ENCODE assay signal across 9 cellular contexts in genomic region chr14:37246427-37246829, GRCh38. TPM values are rescaled to one million over a fixed set of nuclear protein-coding genes. Genes with fewer than 3 reads are reported as not detected.
A peak's percentile ranks its signal among the peaks of the same experiment; 100 is the strongest.
DNase-seq lines count a peak whose midpoint lies in the region; ATAC-seq and TF ChIP-seq lines count a peak whose summit lies in the region.
"Had no signal": no experiment of that assay in that cellular context is flagged by ENCODE, and none has a peak within 500 bp of the region (broad histone marks: within the 10 kb centered on the region; RNA-seq: fewer than 3 reads in every experiment).

No MANE protein-coding gene starts in this region.

- H3K4me1 Mint-ChIP-seq in stimulated activated naive B cell treated with anti-CD40 and anti-IgM and Interleukin-4, amounts not matched to agents 10 μg/mL and 1 μg/mL and 100 μg/mL, for 72 hours, result no peaks in the 10 kb centered on the region
- H3K4me1 Mint-ChIP-seq: CD8-positive, alpha-beta memory T cell had no signal

- H3K9me3 Mint-ChIP-seq in stimulated activated naive B cell treated with anti-CD40 and anti-IgM and Interleukin-4, amounts not matched to agents 10 μg/mL and 1 μg/mL and 100 μg/mL, for 72 hours, result no peaks in the 10 kb centered on the region
- H3K9me3 Mint-ChIP-seq: CD8-positive, alpha-beta memory T cell had no signal

- H3K4me1 ChIP-seq in psoas muscle, result no peaks in the 10 kb centered on the region

- no peak overlapping the region for H3K27ac ChIP-seq in psoas muscle

- peak in 1 of 4 donors; percentile 60 for ATAC-seq in psoas muscle
- ATAC-seq in GM19455 (IDR thresholded peaks at IDR 0.05; ENCODE audit: unreplicated experiment), result no peak
- no peak for ATAC-seq in stimulated activated naive B cell treated with anti-CD40 and anti-IgM and Interleukin-4, amounts not matched to agents 10 μg/mL and 1 μg/mL and 100 μg/mL, for 72 hours (replicated peaks)

- H3K9me3 ChIP-seq in psoas muscle, result no peaks in the 10 kb centered on the region

- intact Hi-C loops in psoas muscle (cut with DNase I), result loop anchor here (10.0 kb wide), 2 partner anchors 348 to 628 kb away; partner anchors contain the start of genes FOXA1 (in 1 of the 2) and TTC6 (in 1 of the 2)

- DNase-seq in SIG-M5 treated with dmso at 0.1 percent for 504 hours (lab: John Stamatoyannopoulos, UW; ENCODE audit: unreplicated experiment), result peak; percentile 65
- no peak for DNase-seq in SIG-M5 (lab: John Stamatoyannopoulos, UW)
- peak; percentile 72 for DNase-seq in LoVo (ENCODE audit: low spot score)
- DNase-seq in RKO (ENCODE audit: low spot score), result peak; percentile 80
- DNase-seq in fibroblast of mammary gland (ENCODE audit: low read depth), result peak; percentile 70
- no peak for DNase-seq in psoas muscle
- DNase-seq in stimulated activated naive B cell treated with anti-CD40 and anti-IgM and Interleukin-4, amounts not matched to agents 10 μg/mL and 1 μg/mL and 100 μg/mL, for 72 hours, result no peak

- TF ChIP-seq CTCF in fibroblast of mammary gland (conservative IDR thresholded peaks at IDR 0.05; ENCODE audit: control insufficient read depth, insufficient read depth, low read depth, low read length) (peak; percentile 70), psoas muscle (IDR thresholded peaks at IDR 0.05) (peak; percentile 73)

- H3K4me3 ChIP-seq in fibroblast of mammary gland (ENCODE audit: control insufficient read depth, low read depth, low read length) (no peak overlapping the region), psoas muscle (no peak overlapping the region)

- H3K36me3 ChIP-seq in psoas muscle (ENCODE audit: insufficient read depth in 1 of 2, low read depth in 1 of 2), result peaks cover 0 to 7% of the 10 kb centered on the region in 2 donors

- no peaks in the 10 kb centered on the region for H3K36me3 Mint-ChIP-seq in stimulated activated naive B cell treated with anti-CD40 and anti-IgM and Interleukin-4, amounts not matched to agents 10 μg/mL and 1 μg/mL and 100 μg/mL, for 72 hours
- H3K36me3 Mint-ChIP-seq: CD8-positive, alpha-beta memory T cell had no signal

- no peak overlapping the region for H3K27ac Mint-ChIP-seq in stimulated activated naive B cell treated with anti-CD40 and anti-IgM and Interleukin-4, amounts not matched to agents 10 μg/mL and 1 μg/mL and 100 μg/mL, for 72 hours
- H3K27ac Mint-ChIP-seq: CD8-positive, alpha-beta memory T cell had no signal

- H3K27me3 Mint-ChIP-seq in stimulated activated naive B cell treated with anti-CD40 and anti-IgM and Interleukin-4, amounts not matched to agents 10 μg/mL and 1 μg/mL and 100 μg/mL, for 72 hours, result no peaks in the 10 kb centered on the region
- H3K27me3 Mint-ChIP-seq: CD8-positive, alpha-beta memory T cell had no signal

- H3K4me3 Mint-ChIP-seq in stimulated activated naive B cell treated with anti-CD40 and anti-IgM and Interleukin-4, amounts not matched to agents 10 μg/mL and 1 μg/mL and 100 μg/mL, for 72 hours, result no peak overlapping the region
- H3K4me3 Mint-ChIP-seq: CD8-positive, alpha-beta memory T cell had no signal

- H3K27me3 ChIP-seq in psoas muscle (ENCODE audit: insufficient read depth in 3 of 3, low read length in 2 of 3), result no peaks in the 10 kb centered on the region

RNA-seq across cellular contexts. Expression of gene MIPOL1, which starts 48.7 kb away (rescaled TPM):
- total RNA-seq in psoas muscle, result 1 to 10 TPM; 5.1 to 5.6 (median 5.3) TPM
- polyA plus RNA-seq in psoas muscle, result 1 to 10 TPM in 1 of 3 donors, under 1 TPM in 2; 0.77 to 2.6 (median 0.96) TPM
- total RNA-seq: CD8-positive, alpha-beta memory T cell had no signal
- polyA plus RNA-seq: CD8-positive, alpha-beta memory T cell had no signal

Comparison
In these comparisons a context has a peak if more than half of its experiments do, and no peak if none do; other contexts are left out.
1. DNase-seq: peak in SIG-M5 treated with dmso at 0.1 percent for 504 hours (single experiment), LoVo (single experiment), RKO (single experiment) and fibroblast of mammary gland (single experiment); none in SIG-M5 (single experiment), psoas muscle (0 of 2) and stimulated activated naive B cell treated with anti-CD40 and anti-IgM and Interleukin-4, amounts not matched to agents 10 μg/mL and 1 μg/mL and 100 μg/mL, for 72 hours (single experiment).